In the genomic region with DNA sequence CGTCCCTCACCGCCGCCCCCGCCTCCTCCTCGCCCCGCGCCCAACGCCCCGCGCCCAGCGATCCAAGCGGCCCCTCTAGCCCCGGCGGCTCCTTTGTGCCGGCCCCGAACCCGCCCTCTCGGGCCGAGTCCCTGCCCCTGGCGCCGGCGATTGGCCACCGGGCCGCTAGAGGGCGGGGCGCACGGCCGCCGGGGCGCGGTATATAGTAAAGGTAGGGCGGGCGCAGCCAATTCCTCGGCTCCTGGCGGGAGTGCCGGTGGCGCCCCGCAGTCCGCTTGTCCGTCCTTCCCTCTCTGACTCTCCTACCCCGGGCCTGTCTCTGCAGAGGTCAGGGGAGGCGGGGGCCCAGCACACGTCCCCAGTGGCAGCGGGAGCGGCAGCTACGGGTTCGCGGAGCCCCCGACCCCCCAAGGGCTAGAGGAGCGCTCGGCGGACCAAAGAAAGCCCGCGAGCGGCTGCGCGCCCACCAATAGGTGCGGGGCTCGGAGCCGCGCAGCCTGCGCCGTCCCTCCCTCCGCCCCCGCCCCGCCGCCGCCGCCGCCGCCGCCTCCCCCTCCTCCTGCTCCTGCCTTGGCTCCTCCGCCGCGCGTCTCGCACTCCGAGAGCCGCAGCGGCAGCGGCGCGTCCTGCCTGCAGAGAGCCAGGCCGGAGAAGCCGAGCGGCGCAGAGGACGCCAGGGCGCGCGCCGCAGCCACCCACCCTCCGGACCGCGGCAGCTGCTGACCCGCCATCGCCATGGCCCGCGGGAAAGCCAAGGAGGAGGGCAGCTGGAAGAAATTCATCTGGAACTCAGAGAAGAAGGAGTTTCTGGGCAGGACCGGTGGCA, we compare ENCODE assay signal across 1 cellular context.
TF ChIP-seq lines count a peak whose summit lies in the region.

Gene ATP1B1 (plus strand): TSS at position 596 of the 826 bp plus-strand sequence. CDS start 140 bp downstream, at position 736.

TF ChIP-seq in HepG2, 621 proteins besides CTCF, POLR2A, EP300 and RAD21 (continued from another document and continues in another):
- no peak for TF ChIP-seq ZBTB46 (CRISPR knock-in tag; IDR thresholded peaks at IDR 0.05; ENCODE audit: borderline replicate concordance)
- 0 out of 2 replicates have a peak, but pooled peaks have one; percentile 9 for TF ChIP-seq MEIS1 (CRISPR knock-in tag; IDR thresholded peaks at IDR 0.05; ENCODE audit: borderline replicate concordance)
- 0 out of 2 replicates have a peak, but pooled peaks have one; percentile 9 for TF ChIP-seq ZNF225 (CRISPR knock-in tag; IDR thresholded peaks at IDR 0.05)
- TF ChIP-seq, protein P1, sequence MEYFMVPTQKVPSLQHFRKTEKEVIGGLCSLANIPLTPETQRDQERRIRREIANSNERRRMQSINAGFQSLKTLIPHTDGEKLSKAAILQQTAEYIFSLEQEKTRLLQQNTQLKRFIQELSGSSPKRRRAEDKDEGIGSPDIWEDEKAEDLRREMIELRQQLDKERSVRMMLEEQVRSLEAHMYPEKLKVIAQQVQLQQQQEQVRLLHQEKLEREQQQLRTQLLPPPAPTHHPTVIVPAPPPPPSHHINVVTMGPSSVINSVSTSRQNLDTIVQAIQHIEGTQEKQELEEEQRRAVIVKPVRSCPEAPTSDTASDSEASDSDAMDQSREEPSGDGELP (IDR thresholded peaks at IDR 0.05; ENCODE audit: borderline replicate concordance, low read depth), result no peak
- peak; percentile 83; the same call in 1 of the 2 replicates for TF ChIP-seq REL (CRISPR knock-in tag; conservative IDR thresholded peaks at IDR 0.05)
- peak; percentile 90 for TF ChIP-seq TAF1 (CRISPR knock-in tag; IDR thresholded peaks at IDR 0.05)
- TF ChIP-seq ZFY (CRISPR knock-in tag; IDR thresholded peaks at IDR 0.05), result peak; percentile 48
- TF ChIP-seq SOX13 (IDR thresholded peaks at IDR 0.05), result no peak
- 0 out of 4 replicates have a peak, but pooled peaks of 1 of the 2 experiments have one; percentile 64 for TF ChIP-seq SOX13 (CRISPR knock-in tag; conservative IDR thresholded peaks at IDR 0.05 in 1 of 2, IDR thresholded peaks at IDR 0.05 in 1 of 2)
- peak; percentile 51; the same call in 1 of the 2 replicates for TF ChIP-seq ZNF747 (CRISPR knock-in tag; IDR thresholded peaks at IDR 0.05; ENCODE audit: borderline replicate concordance)
- no peak for TF ChIP-seq PRMT3 (CRISPR knock-in tag; IDR thresholded peaks at IDR 0.05; ENCODE audit: borderline replicate concordance, low read depth)
- TF ChIP-seq FLYWCH1 (CRISPR knock-in tag; IDR thresholded peaks at IDR 0.05), result no peak
- TF ChIP-seq CBFB (CRISPR knock-in tag; IDR thresholded peaks at IDR 0.05), result no peak; the same call in 1 of the 2 replicates
- TF ChIP-seq, protein P2, sequence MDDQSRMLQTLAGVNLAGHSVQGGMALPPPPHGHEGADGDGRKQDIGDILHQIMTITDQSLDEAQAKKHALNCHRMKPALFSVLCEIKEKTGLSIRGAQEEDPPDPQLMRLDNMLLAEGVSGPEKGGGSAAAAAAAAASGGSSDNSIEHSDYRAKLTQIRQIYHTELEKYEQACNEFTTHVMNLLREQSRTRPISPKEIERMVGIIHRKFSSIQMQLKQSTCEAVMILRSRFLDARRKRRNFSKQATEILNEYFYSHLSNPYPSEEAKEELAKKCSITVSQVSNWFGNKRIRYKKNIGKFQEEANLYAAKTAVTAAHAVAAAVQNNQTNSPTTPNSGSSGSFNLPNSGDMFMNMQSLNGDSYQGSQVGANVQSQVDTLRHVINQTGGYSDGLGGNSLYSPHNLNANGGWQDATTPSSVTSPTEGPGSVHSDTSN (CRISPR knock-in tag; IDR thresholded peaks at IDR 0.05; ENCODE audit: borderline replicate concordance), result 0 out of 2 replicates have a peak, but pooled peaks have one; percentile 67
- TF ChIP-seq ZNF329 (CRISPR knock-in tag; IDR thresholded peaks at IDR 0.05; ENCODE audit: low read depth), result peak; percentile 60; the same call in 1 of the 2 replicates
- TF ChIP-seq SP2 (CRISPR knock-in tag; IDR thresholded peaks at IDR 0.05), result peak; percentile 54
- TF ChIP-seq KMT2A (CRISPR knock-in tag; IDR thresholded peaks at IDR 0.05), result peak; percentile 37; the same call in 1 of the 2 replicates
- TF ChIP-seq MED13 (CRISPR knock-in tag; IDR thresholded peaks at IDR 0.05), result peak; percentile 31; the same call in 1 of the 2 replicates
- TF ChIP-seq NR2F2 (IDR thresholded peaks at IDR 0.05; ENCODE audit: borderline replicate concordance, low read depth), result 0 out of 2 replicates have a peak, but pooled peaks have one; percentile 33
- TF ChIP-seq ATF4 (CRISPR knock-in tag; IDR thresholded peaks at IDR 0.05), result 0 out of 4 replicates have a peak, but pooled peaks of 1 of the 2 experiments have one; percentile 18
- peak; percentile 6 for TF ChIP-seq SALL1 (CRISPR knock-in tag; IDR thresholded peaks at IDR 0.05)
- TF ChIP-seq BRCA1 (CRISPR knock-in tag; IDR thresholded peaks at IDR 0.05), result peak; percentile 77; the same call in 1 of the 2 replicates
- TF ChIP-seq YEATS2 (CRISPR knock-in tag; IDR thresholded peaks at IDR 0.05; ENCODE audit: borderline replicate concordance), result no peak
- no peak for TF ChIP-seq ZNF646 (CRISPR knock-in tag; IDR thresholded peaks at IDR 0.05)
- TF ChIP-seq ZSCAN12 (CRISPR knock-in tag; IDR thresholded peaks at IDR 0.05), result 0 out of 2 replicates have a peak, but pooled peaks have one; percentile 24
- peak; percentile 75 for TF ChIP-seq CBX1 (IDR thresholded peaks at IDR 0.05; ENCODE audit: low read depth)
- no peak for TF ChIP-seq HNF4G (IDR thresholded peaks at IDR 0.05; ENCODE audit: borderline replicate concordance, low read depth, low read length)
- no peak for TF ChIP-seq HNF4G (CRISPR knock-in tag; IDR thresholded peaks at IDR 0.05; ENCODE audit: borderline replicate concordance, low read depth)
- TF ChIP-seq FOXO1 (CRISPR knock-in tag; IDR thresholded peaks at IDR 0.05), result no peak
- TF ChIP-seq STAG1 (CRISPR knock-in tag; IDR thresholded peaks at IDR 0.05), result 0 out of 2 replicates have a peak, but pooled peaks have one; percentile 2
- no peak for TF ChIP-seq ZNF674 (CRISPR knock-in tag; IDR thresholded peaks at IDR 0.05; ENCODE audit: low read depth)
- TF ChIP-seq GFI1 (CRISPR knock-in tag; IDR thresholded peaks at IDR 0.05; ENCODE audit: borderline replicate concordance), result no peak
- no peak for TF ChIP-seq ZNF761 (CRISPR knock-in tag; conservative IDR thresholded peaks at IDR 0.05)
- no peak for TF ChIP-seq THYN1 (CRISPR knock-in tag; IDR thresholded peaks at IDR 0.05; ENCODE audit: borderline replicate concordance, low read depth)
- TF ChIP-seq HOXD1 (CRISPR knock-in tag; IDR thresholded peaks at IDR 0.05), result 0 out of 2 replicates have a peak, but pooled peaks have one; percentile 19
- peak; percentile 95 for TF ChIP-seq RBFOX2 (IDR thresholded peaks at IDR 0.05; ENCODE audit: low read depth, low read length)
- peak; percentile 65; the same call in 1 of the 2 replicates for TF ChIP-seq TCF7 (IDR thresholded peaks at IDR 0.05; ENCODE audit: low read depth)
- TF ChIP-seq MTF1 (CRISPR knock-in tag; IDR thresholded peaks at IDR 0.05), result 0 out of 2 replicates have a peak, but pooled peaks have one; percentile 45
- TF ChIP-seq ZBTB2 (CRISPR knock-in tag; IDR thresholded peaks at IDR 0.05; ENCODE audit: low read depth), result peak; percentile 63; the same call in 1 of the 2 replicates
- TF ChIP-seq ZNF546 (CRISPR knock-in tag; conservative IDR thresholded peaks at IDR 0.05), result peak; percentile 65; the same call in 1 of the 2 replicates
- peak; percentile 31; the same call in 1 of the 2 replicates for TF ChIP-seq CENPT (CRISPR knock-in tag; IDR thresholded peaks at IDR 0.05; ENCODE audit: low read depth)
- TF ChIP-seq, protein P3, sequence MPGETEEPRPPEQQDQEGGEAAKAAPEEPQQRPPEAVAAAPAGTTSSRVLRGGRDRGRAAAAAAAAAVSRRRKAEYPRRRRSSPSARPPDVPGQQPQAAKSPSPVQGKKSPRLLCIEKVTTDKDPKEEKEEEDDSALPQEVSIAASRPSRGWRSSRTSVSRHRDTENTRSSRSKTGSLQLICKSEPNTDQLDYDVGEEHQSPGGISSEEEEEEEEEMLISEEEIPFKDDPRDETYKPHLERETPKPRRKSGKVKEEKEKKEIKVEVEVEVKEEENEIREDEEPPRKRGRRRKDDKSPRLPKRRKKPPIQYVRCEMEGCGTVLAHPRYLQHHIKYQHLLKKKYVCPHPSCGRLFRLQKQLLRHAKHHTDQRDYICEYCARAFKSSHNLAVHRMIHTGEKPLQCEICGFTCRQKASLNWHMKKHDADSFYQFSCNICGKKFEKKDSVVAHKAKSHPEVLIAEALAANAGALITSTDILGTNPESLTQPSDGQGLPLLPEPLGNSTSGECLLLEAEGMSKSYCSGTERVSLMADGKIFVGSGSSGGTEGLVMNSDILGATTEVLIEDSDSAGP (CRISPR knock-in tag; IDR thresholded peaks at IDR 0.05; ENCODE audit: borderline replicate concordance), result 0 out of 2 replicates have a peak, but pooled peaks have one; percentile 12
